In the genomic region with DNA sequence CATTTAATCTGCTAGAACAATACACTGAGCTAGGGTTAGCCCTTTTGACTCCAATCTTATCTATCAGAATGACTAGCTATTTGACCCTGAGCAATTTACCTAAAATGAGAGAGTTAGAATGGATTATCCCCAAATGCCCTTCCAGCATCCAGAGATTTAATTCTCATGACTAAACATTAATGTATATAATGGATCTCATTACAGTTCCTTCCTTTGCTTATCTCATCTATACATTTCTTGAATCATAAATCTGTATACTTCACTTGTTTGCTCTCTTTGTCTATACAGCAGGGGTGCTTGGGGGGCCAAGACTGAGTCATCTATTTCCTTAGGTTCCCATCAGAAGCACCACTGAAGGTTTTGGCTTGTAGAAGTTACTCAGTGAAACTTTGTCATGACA, we compare ENCODE assay signal across 32 cellular contexts.
"Had no signal": no experiment of that assay in that cellular context is flagged by ENCODE, and none has a peak within 500 bp of the region (broad histone marks: within the 10 kb centered on the region; RNA-seq: fewer than 3 reads in every experiment).

No MANE protein-coding gene starts in this region.

- H3K4me2 ChIP-seq: hepatocyte had no signal

- H3K27me3 ChIP-seq: ascending aorta, breast epithelium, cardiac muscle cell, colonic mucosa, esophagus muscularis mucosa, foreskin keratinocyte, gastrocnemius medialis, heart right ventricle, hepatocyte had no signal

- DNase-seq: activated CD4-positive, alpha-beta memory T cell treated with anti-CD3 and anti-CD28 coated beads, Interleukin-2, amount 10 ng/mL, durations not matched to agents 7 days and 5 days; activated CD4-positive, alpha-beta T cell treated with anti-CD3 and anti-CD28 coated beads for 36 hours; activated CD4-positive, alpha-beta T cell treated with anti-CD3 and anti-CD28 coated beads, Interleukin-2, amount 10 ng/mL, durations not matched to agents 24 days and 14 days; activated CD4-positive, alpha-beta T cell treated with anti-CD3 and anti-CD28 coated beads, Interleukin-2, amount 50 U/mL, for 4 hours; activated CD4-positive, CD25-positive, alpha-beta regulatory T cell; activated CD4-positive, CD25-positive, alpha-beta regulatory T cell treated with anti-CD3 and anti-CD28 coated beads, Interleukin-2, amount 50 U/mL, for 72 hours; activated CD8-positive, alpha-beta memory T cell treated with anti-CD3 and anti-CD28 coated beads, Interleukin-2, amount 50 U/mL, for 48 hours; activated gamma-delta T cell; activated naive CD4-positive, alpha-beta T cell; activated naive CD4-positive, alpha-beta T cell treated with anti-CD3 and anti-CD28 coated beads, Interleukin-2, amount 10 ng/mL, durations not matched to agents 7 days and 5 days; activated naive CD8-positive, alpha-beta T cell treated with anti-CD3 and anti-CD28 coated beads, Interleukin-2, amount 10 ng/mL, durations not matched to agents 7 days and 5 days; activated T-cell treated with anti-CD3 and anti-CD28 coated beads for 4 hours; activated T-cell treated with anti-CD3 and anti-CD28 coated beads, Interleukin-2, amount 50 U/mL, for 24 hours; activated T-cell treated with anti-CD3 and anti-CD28 coated beads, Interleukin-2, amount 50 U/mL, for 72 hours; central memory CD4-positive, alpha-beta T cell; cerebellar nuclear complex; colonic mucosa; effector CD4-positive, alpha-beta T cell; effector memory CD8-positive, alpha-beta T cell; erythroblast; foreskin keratinocyte; gastrocnemius medialis; glutamatergic neuron; heart right ventricle; T-helper 17 cell; T1000 had no signal

- H3K36me3 ChIP-seq: ascending aorta, breast epithelium, cardiac muscle cell, colonic mucosa, gastrocnemius medialis, heart right ventricle had no signal

- H2AFZ ChIP-seq: hepatocyte had no signal

- H3K27ac ChIP-seq: ascending aorta, breast epithelium, cardiac muscle cell, colonic mucosa, esophagus muscularis mucosa, foreskin keratinocyte, gastrocnemius medialis, heart right ventricle, hepatocyte had no signal

- ATAC-seq: activated CD4-positive, alpha-beta T cell treated with anti-CD3 and anti-CD28 coated beads for 36 hours; activated naive CD4-positive, alpha-beta T cell treated with anti-CD3 and anti-CD28 coated beads, Interleukin-2, amount 50 U/mL, for 72 hours; activated T-cell treated with anti-CD3 and anti-CD28 coated beads, Interleukin-2, amount 50 U/mL, for 72 hours; effector memory CD8-positive, alpha-beta T cell; foreskin keratinocyte; gastrocnemius medialis; heart right ventricle; T-helper 17 cell had no signal

- H3K4me1 ChIP-seq: ascending aorta, breast epithelium, colonic mucosa, esophagus muscularis mucosa, foreskin keratinocyte, gastrocnemius medialis, heart right ventricle had no signal

- H3K9me3 ChIP-seq: ascending aorta, breast epithelium, colonic mucosa, esophagus muscularis mucosa, gastrocnemius medialis, heart right ventricle had no signal

- H3K4me3 ChIP-seq: ascending aorta, breast epithelium, cardiac muscle cell, colonic mucosa, esophagus muscularis mucosa, gastrocnemius medialis, heart right ventricle, hepatocyte had no signal

- H3K79me2 ChIP-seq: hepatocyte had no signal
